In genomic region chr7:3063016-3063753, GRCh38 we compare ENCODE assay signal across 9 cellular contexts. TPM values are rescaled to one million over a fixed set of nuclear protein-coding genes. Genes with fewer than 3 reads are reported as not detected.
DNase-seq lines count a peak whose midpoint lies in the region; ATAC-seq and TF ChIP-seq lines count a peak whose summit lies in the region.
"Had no signal": no experiment of that assay in that cellular context is flagged by ENCODE, and none has a peak within 500 bp of the region (broad histone marks: within the 10 kb centered on the region; RNA-seq: fewer than 3 reads in every experiment).

No MANE protein-coding gene starts in this region.

- peak; percentile 79 for DNase-seq in activated CD8-positive, alpha-beta memory T cell treated with anti-CD3 and anti-CD28 coated beads, Interleukin-2, amount 50 U/mL, for 4 hours
- peak; percentile 86 for DNase-seq in stimulated activated CD4-positive, alpha-beta T cell treated with anti-CD3 and anti-CD28 coated beads, Interleukin-4, amount 100 ng/mL, for 24 hours
- DNase-seq in mesothelial cell of epicardium (ENCODE audit: low spot score in 2 of 2, unreplicated experiment in 2 of 2) (no peak), NCI-H2107 treated with DMSO at 0.1 percent for 48 hours (lab: John Stamatoyannopoulos, UW; ENCODE audit: unreplicated experiment) (no peak), progenitor cell of endocrine pancreas (ENCODE audit: low spot score, unreplicated experiment) (no peak)

- no peaks in the 10 kb centered on the region for H3K36me3 ChIP-seq in gastroesophageal sphincter

- H3K4me1 Mint-ChIP-seq in mesothelial cell of epicardium (no peaks in the 10 kb centered on the region), progenitor cell of endocrine pancreas (ENCODE audit: low read depth) (peaks cover 2% of the 10 kb centered on the region)

- peaks cover 16% of the 10 kb centered on the region for H3K9me3 Mint-ChIP-seq in mesothelial cell of epicardium
- H3K9me3 Mint-ChIP-seq in progenitor cell of endocrine pancreas (ENCODE audit: low read depth), result peaks cover 4% of the 10 kb centered on the region

- WGBS in gastroesophageal sphincter (ENCODE audit: low coverage in 1 of 2), 2 donors, result 72 to 85% methylated on average over 4 to 6 of the region's 7 CpGs

- TF ChIP-seq CTCF in mesothelial cell of epicardium (IDR thresholded peaks at IDR 0.05; ENCODE audit: unreplicated experiment), result no peak
- TF ChIP-seq CTCF in gastroesophageal sphincter (IDR thresholded peaks at IDR 0.05), result no peak
- TF ChIP-seq CTCF in progenitor cell of endocrine pancreas (IDR thresholded peaks at IDR 0.05; ENCODE audit: unreplicated experiment), result no peak

- TF ChIP-seq EP300 in gastroesophageal sphincter (IDR thresholded peaks at IDR 0.05), result no peak

- TF ChIP-seq POLR2A in GM19193 (IDR thresholded peaks at IDR 0.05; ENCODE audit: extremely low read depth, insufficient read depth, insufficient read length), result peak; percentile 44
- TF ChIP-seq POLR2A in gastroesophageal sphincter (IDR thresholded peaks at IDR 0.05), result no peak

- H3K4me1 ChIP-seq in gastroesophageal sphincter, result no peaks in the 10 kb centered on the region

- H3K9me3 ChIP-seq in gastroesophageal sphincter, result no peaks in the 10 kb centered on the region

- H3K4me3 Mint-ChIP-seq in mesothelial cell of epicardium, result no peak overlapping the region
- H3K4me3 Mint-ChIP-seq in progenitor cell of endocrine pancreas (ENCODE audit: low read depth), result no peak overlapping the region

- H3K27me3 Mint-ChIP-seq in mesothelial cell of epicardium (ENCODE audit: low read depth) (peaks cover 5% of the 10 kb centered on the region), progenitor cell of endocrine pancreas (peaks cover 3% of the 10 kb centered on the region)
- H3K27me3 Mint-ChIP-seq: IgD-negative memory B cell had no signal

- peaks cover 59% of the 10 kb centered on the region for H3K27me3 ChIP-seq in gastroesophageal sphincter

- H3K36me3 Mint-ChIP-seq in mesothelial cell of epicardium (no peaks in the 10 kb centered on the region), progenitor cell of endocrine pancreas (ENCODE audit: insufficient read depth) (no peaks in the 10 kb centered on the region)
- H3K36me3 Mint-ChIP-seq: IgD-negative memory B cell had no signal

- ATAC-seq in HG03159 (IDR thresholded peaks at IDR 0.05; ENCODE audit: unreplicated experiment) (peak; percentile 94), gastroesophageal sphincter (no peak)

- H3K27ac ChIP-seq in gastroesophageal sphincter, result no peak overlapping the region

- H3K27ac Mint-ChIP-seq in mesothelial cell of epicardium (no peak overlapping the region), progenitor cell of endocrine pancreas (no peak overlapping the region)

- H3K4me3 ChIP-seq in gastroesophageal sphincter, result no peak overlapping the region

RNA-seq across cellular contexts. Expression of gene CARD11, which starts 19.5 kb away (rescaled TPM):
- 8.3 to 9.8 TPM (median 9.3 TPM) in 3 replicates for total RNA-seq in mesothelial cell of epicardium
- under 1 TPM; 0.27 to 0.67 (median 0.45) TPM for total RNA-seq in gastroesophageal sphincter
- total RNA-seq in progenitor cell of endocrine pancreas, result 11.0 and 15.8 TPM in 2 replicates

Comparison
In these comparisons a context has a peak if more than half of its experiments do, and no peak if none do; other contexts are left out.
1. DNase-seq: peak in activated CD8-positive, alpha-beta memory T cell treated with anti-CD3 and anti-CD28 coated beads, Interleukin-2, amount 50 U/mL, for 4 hours (single experiment) and stimulated activated CD4-positive, alpha-beta T cell treated with anti-CD3 and anti-CD28 coated beads, Interleukin-4, amount 100 ng/mL, for 24 hours (single experiment); none in mesothelial cell of epicardium (0 of 2), NCI-H2107 treated with DMSO at 0.1 percent for 48 hours (single experiment) and progenitor cell of endocrine pancreas (single experiment).